ENCODE assay signal across 17 cellular contexts in the genomic region with DNA sequence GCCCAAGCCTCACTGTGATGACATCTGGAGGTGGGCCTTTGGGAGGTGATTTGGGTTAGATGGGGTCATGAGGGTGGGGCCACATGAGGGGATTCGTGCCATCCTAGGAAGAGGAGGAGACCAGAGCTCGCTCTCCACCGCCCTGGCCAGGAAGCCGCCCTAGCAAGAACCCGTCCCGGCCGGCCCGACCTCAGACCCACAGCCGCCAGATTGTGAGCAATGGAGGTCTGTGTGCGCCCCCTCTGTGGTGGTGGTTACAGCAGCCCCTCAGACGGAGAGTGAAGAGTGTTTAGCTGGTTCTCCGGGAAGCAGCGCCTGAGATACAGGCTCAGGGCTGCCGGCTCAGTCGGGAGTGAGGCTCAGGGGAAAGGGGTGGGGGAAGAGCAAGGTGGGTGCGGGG.
A peak's percentile ranks its signal among the peaks of the same experiment; 100 is the strongest.
DNase-seq lines count a peak whose midpoint lies in the region; ATAC-seq, FAIRE-seq and TF ChIP-seq lines count a peak whose summit lies in the region.
"Had no signal": no experiment of that assay in that cellular context is flagged by ENCODE, and none has a peak within 500 bp of the region (broad histone marks: within the 10 kb centered on the region; RNA-seq: fewer than 3 reads in every experiment).

No MANE protein-coding gene starts in this region.

- no peaks in the 10 kb centered on the region for H3K4me1 Mint-ChIP-seq in neural progenitor cell
- H3K4me1 Mint-ChIP-seq in CD14-positive monocyte = peaks cover 4% of the 10 kb centered on the region

- H3K9ac ChIP-seq in HepG2 (ENCODE audit: insufficient read depth, low read depth, low read length) (no peak overlapping the region), neural progenitor cell (no peak overlapping the region)
- H3K9ac ChIP-seq: BLaER1 treated with 17β-estradiol and CSF1 and Interleukin-3, amounts not matched to agents 10 nM and 100 nM had no signal

- in situ Hi-C loops in HepG2 (cut with HindIII; ENCODE audit: extremely low pct_ligation_motif_present, low pct_unique_long_range_greater_than_20kb) = no loop called here

- intact Hi-C loops in HepG2 (cut with micrococcal nuclease; ENCODE audit: unreplicated experiment) = no loop called here
- intact Hi-C loops in sciatic nerve (cut with DNase I) = no loop called here
- intact Hi-C loops in esophagus squamous epithelium (cut with DNase I) = no loop called here
- intact Hi-C loops in CD14-positive monocyte (cut with micrococcal nuclease) = loop anchor here (5.0 kb wide), 2 partner anchors 34 to 139 kb away; no protein-coding TSS in a partner anchor

- POLR2A ChIA-PET in HepG2 (lab: Yijun Ruan, JAX) = no interaction called here

- no peak overlapping the region for H3K4me3 Mint-ChIP-seq in neural progenitor cell
- no peak overlapping the region for H3K4me3 Mint-ChIP-seq in CD14-positive monocyte
- H3K4me3 Mint-ChIP-seq: B cell; CD4-positive, CD25-positive, alpha-beta regulatory T cell; GM23338; HFFc6 had no signal

- TF ChIP-seq CTCF in HepG2 (CRISPR knock-in tag; IDR thresholded peaks at IDR 0.05) (no peak), neural progenitor cell (IDR thresholded peaks at IDR 0.05) (no peak), esophagus squamous epithelium (IDR thresholded peaks at IDR 0.05) (no peak), CD14-positive monocyte (IDR thresholded peaks at IDR 0.05) (no peak)

- no TSS peak for BruUV-seq in HepG2 (replicated peaks; lab: Mats Ljungman, UMichigan)

- H4K20me1 ChIP-seq in HepG2 (ENCODE audit: insufficient read depth, low read length) = no peaks in the 10 kb centered on the region
- no peaks in the 10 kb centered on the region for H4K20me1 ChIP-seq in neural progenitor cell (ENCODE audit: low read depth)

- H3K4me3 ChIP-seq in H7 (ENCODE audit: insufficient read depth, low read depth, low read length) (no peak overlapping the region), HepG2 (replicated peaks in 1 of 3; ENCODE audit: insufficient read depth in 1 of 3, low read depth in 2 of 3, low read length in 3 of 3) (no peak overlapping the region), neural progenitor cell (no peak overlapping the region), esophagus squamous epithelium (no peak overlapping the region)
- H3K4me3 ChIP-seq: BLaER1 treated with 17β-estradiol and CSF1 and Interleukin-3, amounts not matched to agents 10 nM and 100 nM; GM23338 had no signal

- H3K27me3 ChIP-seq in H7 (ENCODE audit: control insufficient read depth, insufficient read depth, low read length) (no peaks in the 10 kb centered on the region), HepG2 (ENCODE audit: control insufficient read depth in 1 of 2, insufficient read depth in 2 of 2, low read length in 2 of 2) (peaks cover 16 to 88% of the 10 kb centered on the region in 2 experiments), neural progenitor cell (peaks cover 10% of the 10 kb centered on the region), esophagus squamous epithelium (peaks cover 0 to 20% (median 0%) of the 10 kb centered on the region in 4 donors)
- H3K27me3 ChIP-seq: BLaER1 treated with 17β-estradiol and CSF1 and Interleukin-3, amounts not matched to agents 10 nM and 100 nM had no signal

- peak overlapping the region; percentile 19 for H3K27ac Mint-ChIP-seq in neural progenitor cell
- no peak overlapping the region for H3K27ac Mint-ChIP-seq in CD14-positive monocyte
- H3K27ac Mint-ChIP-seq: B cell; CD4-positive, CD25-positive, alpha-beta regulatory T cell; GM23338; HFFc6 had no signal

- TF ChIP-seq EP300 in HepG2 (IDR thresholded peaks at IDR 0.05; ENCODE audit: low read depth in 2 of 2, low read length in 2 of 2) = no peak
- TF ChIP-seq EP300 in HepG2 (CRISPR knock-in tag; IDR thresholded peaks at IDR 0.05; ENCODE audit: borderline replicate concordance) = no peak

- no peaks in the 10 kb centered on the region for H3K36me3 ChIP-seq in H7 (replicated peaks; ENCODE audit: control insufficient read depth, insufficient read depth, low read length)
- no peaks in the 10 kb centered on the region for H3K36me3 ChIP-seq in HepG2 (replicated peaks in 1 of 2; ENCODE audit: control insufficient read depth in 1 of 2, insufficient read depth in 2 of 2, low read length in 2 of 2)
- H3K36me3 ChIP-seq in neural progenitor cell = no peaks in the 10 kb centered on the region
- H3K36me3 ChIP-seq in esophagus squamous epithelium = no peaks in the 10 kb centered on the region

- H3K4me2 ChIP-seq in HepG2 (ENCODE audit: low read depth, low read length) (no peak overlapping the region), neural progenitor cell (no peak overlapping the region)
- H3K4me2 ChIP-seq: BLaER1 treated with 17β-estradiol and CSF1 and Interleukin-3, amounts not matched to agents 10 nM and 100 nM; GM23338 had no signal

- no peak for TF ChIP-seq RAD21 in HepG2 (CRISPR knock-in tag; IDR thresholded peaks at IDR 0.05)

- TF ChIP-seq POLR2A in HepG2 (IDR thresholded peaks at IDR 0.05; ENCODE audit: insufficient read depth in 1 of 2, low read depth in 2 of 2, low read length in 2 of 2) (no peak), esophagus squamous epithelium (IDR thresholded peaks at IDR 0.05) (no peak)

- H3K27ac ChIP-seq in HepG2 (ENCODE audit: extremely low read length, insufficient read depth, low read length) (no peak overlapping the region), neural progenitor cell (no peak overlapping the region), esophagus squamous epithelium (no peak overlapping the region)
- H3K27ac ChIP-seq: BLaER1 treated with 17β-estradiol and CSF1 and Interleukin-3, amounts not matched to agents 10 nM and 100 nM had no signal

- no peak for ATAC-seq in HepG2
- ATAC-seq in sciatic nerve = no peak
- no peak for ATAC-seq in HG03469 (IDR thresholded peaks at IDR 0.05; ENCODE audit: unreplicated experiment)
- ATAC-seq: GM23338 had no signal

- FAIRE-seq in HepG2 (lab: Jason Lieb, UNC) = no peak
- FAIRE-seq: D721Med, G401.6, GM12891, H54 had no signal

- H3K9me3 ChIP-seq in HepG2 (ENCODE audit: low read length) (no peaks in the 10 kb centered on the region), neural progenitor cell (ENCODE audit: low read depth) (no peaks in the 10 kb centered on the region), esophagus squamous epithelium (no peaks in the 10 kb centered on the region)
- H3K9me3 ChIP-seq: Caco-2 had no signal

- H2AFZ ChIP-seq in HepG2 (ENCODE audit: low read length) (no peak overlapping the region), neural progenitor cell (replicated peaks) (no peak overlapping the region)
- H2AFZ ChIP-seq: GM23338 had no signal

- H3K9me3 Mint-ChIP-seq in neural progenitor cell (no peaks in the 10 kb centered on the region), CD14-positive monocyte (peaks cover 12 to 14% (median 14%) of the 10 kb centered on the region in 7 donors)
- H3K9me3 Mint-ChIP-seq: CD4-positive, CD25-positive, alpha-beta regulatory T cell; GM23338 had no signal

- H3K79me2 ChIP-seq in HepG2 (ENCODE audit: insufficient read depth, low read length) (no peaks in the 10 kb centered on the region), neural progenitor cell (ENCODE audit: low read depth) (no peaks in the 10 kb centered on the region)

- CTCF ChIA-PET in HepG2 (lab: Yijun Ruan, JAX; ENCODE audit: low intra/inter-chr PET ratio, low total read pairs) = no interaction called here

- H3K36me3 Mint-ChIP-seq in neural progenitor cell (no peaks in the 10 kb centered on the region), CD14-positive monocyte (peaks cover 4 to 11% of the 10 kb centered on the region in 2 donors)

- DNase-seq in H7 (peak; percentile 43), HepG2 (ENCODE audit: low spot score) (no peak), neural progenitor cell (ENCODE audit: low spot score) (no peak), sciatic nerve (ENCODE audit: low spot score) (peak; percentile 48), esophagus squamous epithelium (lab: John Stamatoyannopoulos, UW) (no peak), CD14-positive monocyte (ENCODE audit: low spot score) (no peak)
- DNase-seq: Caco-2; CD4-positive, CD25-positive, alpha-beta regulatory T cell; HFFc6 had no signal

- H3K4me1 ChIP-seq in HepG2 (ENCODE audit: insufficient read depth, low read length) (peaks cover 11% of the 10 kb centered on the region), neural progenitor cell (no peaks in the 10 kb centered on the region), esophagus squamous epithelium (peaks cover 0 to 8% (median 0%) of the 10 kb centered on the region in 3 donors)

- WGBS in HepG2 (ENCODE audit: low lambda C conversion rate) = 48% methylated on average over 14 of the region's 16 CpGs
- 20 to 90% methylated on average over 1 to 9 of the region's 16 CpGs for WGBS in esophagus squamous epithelium, 2 donors

- peaks cover 10% of the 10 kb centered on the region for H3K27me3 Mint-ChIP-seq in neural progenitor cell (ENCODE audit: insufficient read depth, low read depth)
- H3K27me3 Mint-ChIP-seq in CD14-positive monocyte (ENCODE audit: low read depth in 3 of 3) = peaks cover 0 to 6% (median 2%) of the 10 kb centered on the region in 3 donors
- H3K27me3 Mint-ChIP-seq: B cell; CD4-positive, CD25-positive, alpha-beta regulatory T cell had no signal

- no peaks in the 10 kb centered on the region for H3F3A ChIP-seq in neural progenitor cell (ENCODE audit: low read depth)

TF ChIP-seq in HepG2, 621 proteins besides CTCF, POLR2A, EP300 and RAD21:
- TF ChIP-seq ZNF264 (CRISPR knock-in tag; IDR thresholded peaks at IDR 0.05) = 0 out of 2 replicates have a peak, but pooled peaks have one; percentile 21
- TF ChIP-seq AKAP8 (CRISPR knock-in tag; IDR thresholded peaks at IDR 0.05) = no peak
- no peak for TF ChIP-seq ZNF652 (CRISPR knock-in tag; IDR thresholded peaks at IDR 0.05; ENCODE audit: borderline replicate concordance, low read depth)

Comparison
In these comparisons a context has a peak if more than half of its experiments do, and no peak if none do; other contexts are left out.
1. DNase-seq: peak in H7 (single experiment) and sciatic nerve (single experiment); none in HepG2 (single experiment), neural progenitor cell (single experiment), esophagus squamous epithelium (single experiment) and CD14-positive monocyte (single experiment).
2. intact Hi-C loops: an anchor here in CD14-positive monocyte (5.0 kb wide); none called in HepG2, sciatic nerve and esophagus squamous epithelium.